In the genomic region with DNA sequence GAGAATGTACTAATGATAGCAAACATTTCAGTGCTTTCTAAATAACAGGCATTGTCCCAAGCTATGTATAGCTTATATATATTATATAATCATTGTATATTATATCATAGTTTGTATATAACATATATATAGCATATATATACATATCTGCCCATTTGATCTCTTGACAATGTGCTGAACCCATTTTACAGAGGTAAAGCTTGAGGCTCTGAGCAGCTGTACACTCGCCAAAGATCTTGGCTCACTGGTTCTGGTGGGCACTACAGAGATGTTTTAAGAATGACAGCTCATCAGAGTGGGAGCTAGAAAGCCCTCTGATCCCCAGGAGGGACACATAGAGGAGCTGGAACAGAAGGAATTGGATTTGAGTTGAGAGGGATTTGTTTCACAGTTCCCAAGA, we compare ENCODE assay signal across 21 cellular contexts.
DNase-seq lines count a peak whose midpoint lies in the region; ATAC-seq and TF ChIP-seq lines count a peak whose summit lies in the region.
"Had no signal": no experiment of that assay in that cellular context is flagged by ENCODE, and none has a peak within 500 bp of the region (broad histone marks: within the 10 kb centered on the region; RNA-seq: fewer than 3 reads in every experiment).

No MANE protein-coding gene starts in this region.

- BruUV-seq in IMR-90 (replicated peaks; lab: Mats Ljungman, UMichigan), result no TSS peak

- in situ Hi-C loops in IMR-90 (cut with MboI; ENCODE audit: low sequenced_read_pairs), result no loop called here
- in situ Hi-C loops in ACHN (cut with HindIII; ENCODE audit: low pct_ligation_motif_present, low pct_unique_long_range_greater_than_20kb, low sequenced_read_pairs), result no loop called here

- H3K36me3 Mint-ChIP-seq in chondrocyte (ENCODE audit: low read depth), result no peaks in the 10 kb centered on the region
- H3K36me3 Mint-ChIP-seq in naive thymus-derived CD4-positive, alpha-beta T cell, result peaks cover 0 to 2% (median 0%) of the 10 kb centered on the region in 5 donors

- H2BK120ac ChIP-seq in IMR-90 (ENCODE audit: low read depth, low read length), result no peak overlapping the region; the same call in 1 of the 2 replicates

- 89% methylated on average over 1 of the region's 1 CpG; no CpG with 5 or more reads in 1 of the 2 experiments for WGBS in IMR-90 (ENCODE audit: extremely low coverage in 2 of 2, insufficient read length in 1 of 2), 2 experiments

- TF ChIP-seq POLR2A in IMR-90 (IDR thresholded peaks at IDR 0.05; ENCODE audit: low read depth, low read length), result no peak

- no peak overlapping the region for H2AK5ac ChIP-seq in IMR-90 (ENCODE audit: low read depth, low read length)

- no peaks in the 10 kb centered on the region for H3K9me2 ChIP-seq in MM.1S (replicated peaks; ENCODE audit: insufficient read depth, low read length)

- H3K9ac ChIP-seq in IMR-90 (ENCODE audit: low read depth, low read length) (no peak overlapping the region), subcutaneous abdominal adipose tissue (ENCODE audit: low read length in 5 of 5) (peak overlapping the region in 1 of 5 donors; percentile 58), MM.1S (ENCODE audit: low read length) (no peak overlapping the region)

- H3K4ac ChIP-seq in IMR-90 (ENCODE audit: low read depth, low read length), result 0 out of 2 replicates have a peak overlapping the region, but pooled peaks have one; percentile 4

- POLR2A ChIA-PET in IMR-90 (lab: Charles Lee; ENCODE audit: unreplicated experiment), result no interaction called here
- POLR2A ChIA-PET in naive thymus-derived CD4-positive, alpha-beta T cell (lab: Charles Lee), result no interaction called here

- H3K27ac ChIP-seq in IMR-90 (ENCODE audit: insufficient read depth, low read length) (no peak overlapping the region), subcutaneous abdominal adipose tissue (ENCODE audit: low read depth, low read length) (peak overlapping the region; percentile 91), MM.1S (ENCODE audit: low read length) (no peak overlapping the region)
- H3K27ac ChIP-seq in naive thymus-derived CD4-positive, alpha-beta T cell (ENCODE audit: low read depth, low read length), result no peak overlapping the region
- H3K27ac ChIP-seq: epithelial cell of prostate, HL-60 had no signal

- H3K4me1 ChIP-seq in IMR-90 (ENCODE audit: control insufficient read depth, insufficient read depth, low read length) (peaks cover 49% of the 10 kb centered on the region), subcutaneous abdominal adipose tissue (ENCODE audit: control insufficient read depth in 5 of 5, insufficient read depth in 5 of 5, low read length in 5 of 5) (peaks cover 43 to 99% (median 96%) of the 10 kb centered on the region in 5 donors), MM.1S (ENCODE audit: low read length) (no peaks in the 10 kb centered on the region)
- no peaks in the 10 kb centered on the region for H3K4me1 ChIP-seq in naive thymus-derived CD4-positive, alpha-beta T cell (ENCODE audit: control insufficient read depth in 2 of 2, insufficient read depth in 2 of 2, low read length in 2 of 2)

- CTCF ChIA-PET in IMR-90 (lab: Yijun Ruan, JAX), result interaction anchor here (0.6 kb wide), 1 partner anchor 185 kb away, joined by 4 read pairs; no protein-coding TSS in a partner anchor
- CTCF ChIA-PET in naive thymus-derived CD4-positive, alpha-beta T cell (lab: Charles Lee), result no interaction called here

- TF ChIP-seq RAD21 in IMR-90 (IDR thresholded peaks at IDR 0.05; ENCODE audit: low read length), result no peak

- no peak overlapping the region for H3K4me3 ChIP-seq in IMR-90 (ENCODE audit: insufficient read depth, low read depth, low read length)
- H3K4me3 ChIP-seq in naive thymus-derived CD4-positive, alpha-beta T cell (ENCODE audit: low read length), result no peak overlapping the region
- H3K4me3 ChIP-seq in subcutaneous abdominal adipose tissue (ENCODE audit: low read depth in 1 of 5, low read length in 5 of 5), result no peak overlapping the region
- no peak overlapping the region for H3K4me3 ChIP-seq in MM.1S (ENCODE audit: low read length)
- H3K4me3 ChIP-seq: mucosa of descending colon, Peyer's patch had no signal

- H2BK15ac ChIP-seq in IMR-90 (ENCODE audit: low read depth, low read length), result no peak overlapping the region

- no peaks in the 10 kb centered on the region for H3F3A ChIP-seq in MM.1S (ENCODE audit: insufficient read depth, low read length)

- H3K79me2 ChIP-seq in MM.1S (ENCODE audit: low read length), result no peaks in the 10 kb centered on the region

- H2AFZ ChIP-seq in IMR-90 (replicated peaks; ENCODE audit: low read length, poor library complexity), result no peak overlapping the region
- no peak overlapping the region for H2AFZ ChIP-seq in MM.1S (ENCODE audit: low read length)

- H3K36me3 ChIP-seq in IMR-90 (ENCODE audit: control insufficient read depth, insufficient read depth, low read length) (no peaks in the 10 kb centered on the region), subcutaneous abdominal adipose tissue (ENCODE audit: control insufficient read depth in 5 of 5, insufficient read depth in 5 of 5, low read length in 5 of 5) (no peaks in the 10 kb centered on the region), MM.1S (replicated peaks; ENCODE audit: insufficient read depth, low read length) (no peaks in the 10 kb centered on the region)
- peaks cover 0 to 4% (median 0%) of the 10 kb centered on the region in 3 experiments for H3K36me3 ChIP-seq in naive thymus-derived CD4-positive, alpha-beta T cell (ENCODE audit: control insufficient read depth in 2 of 3, insufficient read depth in 3 of 3, low read length in 3 of 3)
- H3K36me3 ChIP-seq: Peyer's patch had no signal

- H3K27me3 Mint-ChIP-seq in chondrocyte (ENCODE audit: low read depth), result no peaks in the 10 kb centered on the region
- H3K27me3 Mint-ChIP-seq in naive thymus-derived CD4-positive, alpha-beta T cell, result peaks cover 0 to 21% (median 0%) of the 10 kb centered on the region in 5 donors

- no peak overlapping the region for H2BK5ac ChIP-seq in IMR-90 (ENCODE audit: low read depth, low read length, poor library complexity, severe bottlenecking)

- H4K8ac ChIP-seq in IMR-90 (ENCODE audit: low read depth in 2 of 2, low read length in 2 of 2), result no peak overlapping the region

- peaks cover 11 to 65% of the 10 kb centered on the region in 2 experiments for H3K79me1 ChIP-seq in IMR-90 (ENCODE audit: low read depth in 1 of 2, low read length in 2 of 2)

- H3K9me3 Mint-ChIP-seq in chondrocyte (ENCODE audit: low read depth), result no peaks in the 10 kb centered on the region
- H3K9me3 Mint-ChIP-seq in naive thymus-derived CD4-positive, alpha-beta T cell, result no peaks in the 10 kb centered on the region

- H4K5ac ChIP-seq in IMR-90 (ENCODE audit: low read depth, low read length), result no peak overlapping the region

- H3K27ac Mint-ChIP-seq in chondrocyte (ENCODE audit: unreplicated experiment), result peak overlapping the region; percentile 59
- H3K27ac Mint-ChIP-seq in naive thymus-derived CD4-positive, alpha-beta T cell, result peak overlapping the region in 8 of 9 donors; percentile 6 to 89 (median 60)
- H3K27ac Mint-ChIP-seq: activated CD8-positive, alpha-beta T cell treated with anti-CD3 and anti-CD28 coated beads, Interleukin-2, amount 10 ng/mL, durations not matched to agents 7 days and 5 days had no signal

- H3K4me1 Mint-ChIP-seq in chondrocyte (ENCODE audit: low read depth), result peaks cover 94% of the 10 kb centered on the region
- H3K4me1 Mint-ChIP-seq in naive thymus-derived CD4-positive, alpha-beta T cell, result peaks cover 3 to 51% (median 19%) of the 10 kb centered on the region in 7 donors

- no peak overlapping the region for H3K56ac ChIP-seq in IMR-90 (ENCODE audit: extremely low read depth, insufficient read depth, low read length)

- dilution Hi-C loops in IMR-90 (cut with HindIII; ENCODE audit: low sequenced_read_pairs, unreplicated experiment), result no loop called here

- H3K4me3 Mint-ChIP-seq in chondrocyte (ENCODE audit: unreplicated experiment), result no peak overlapping the region
- no peak overlapping the region for H3K4me3 Mint-ChIP-seq in naive thymus-derived CD4-positive, alpha-beta T cell
- H3K4me3 Mint-ChIP-seq: activated CD8-positive, alpha-beta T cell treated with anti-CD3 and anti-CD28 coated beads, Interleukin-2, amount 10 ng/mL, durations not matched to agents 7 days and 5 days had no signal

- no peak overlapping the region for H2BK20ac ChIP-seq in IMR-90 (ENCODE audit: low read depth, low read length)

- TF ChIP-seq CTCF in IMR-90 (conservative IDR thresholded peaks at IDR 0.05; ENCODE audit: low read depth, low read length) (no peak), chondrocyte (IDR thresholded peaks at IDR 0.05) (no peak), MM.1S (IDR thresholded peaks at IDR 0.05; ENCODE audit: low read length) (no peak)

- H3K9me1 ChIP-seq in IMR-90 (ENCODE audit: insufficient read depth, low read length), result peaks cover 55% of the 10 kb centered on the region

- no peaks in the 10 kb centered on the region for H3K27me3 ChIP-seq in IMR-90 (ENCODE audit: control insufficient read depth, insufficient read depth, low read length)
- H3K27me3 ChIP-seq in naive thymus-derived CD4-positive, alpha-beta T cell (ENCODE audit: control insufficient read depth in 2 of 2, insufficient read depth in 2 of 2, low read length in 2 of 2), result no peaks in the 10 kb centered on the region
- H3K27me3 ChIP-seq in subcutaneous abdominal adipose tissue (ENCODE audit: control insufficient read depth in 5 of 5, insufficient read depth in 4 of 5, low read length in 5 of 5), result no peaks in the 10 kb centered on the region
- H3K27me3 ChIP-seq in MM.1S (replicated peaks; ENCODE audit: insufficient read depth, low read length), result no peaks in the 10 kb centered on the region
- H3K27me3 ChIP-seq: Peyer's patch had no signal

- DNase-seq in IMR-90 (no peak), chondrocyte (ENCODE audit: low spot score) (no peak), ACHN (no peak), MM.1S (no peak), LoVo (ENCODE audit: low spot score) (no peak)
- DNase-seq in naive thymus-derived CD4-positive, alpha-beta T cell, result no peak
- DNase-seq: activated CD4-positive, CD25-positive, alpha-beta regulatory T cell; activated CD8-positive, alpha-beta T cell treated with anti-CD3 and anti-CD28 coated beads, Interleukin-2, amount 10 ng/mL, durations not matched to agents 7 days and 5 days; activated naive CD4-positive, alpha-beta T cell treated with anti-CD3 and anti-CD28 coated beads, Interleukin-2, amount 50 U/mL, for 16 hours; activated T-cell treated with anti-CD3 and anti-CD28 coated beads, Interleukin-2, amount 50 U/mL, for 48 hours; DND-41; foreskin melanocyte; mucosa of descending colon; NCI-H187 treated with DMSO at 0.1 percent for 48 hours; NCI-H226; NK-92 treated with Interleukin-12 subunit alpha and Interleukin-12 subunit beta, amount 100 ng/mL, for 24 hours; occipital lobe; Peyer's patch had no signal

- 0 out of 2 replicates have a peak overlapping the region, but pooled peaks have one; percentile 31 for H3K14ac ChIP-seq in IMR-90 (replicated peaks; ENCODE audit: low read depth, low read length)

- peaks cover 14% of the 10 kb centered on the region; the same call in 1 of the 2 replicates for H4K20me1 ChIP-seq in IMR-90 (ENCODE audit: insufficient read depth, low read length)
- no peaks in the 10 kb centered on the region for H4K20me1 ChIP-seq in MM.1S (ENCODE audit: insufficient read depth, low read length)

- H4K91ac ChIP-seq in IMR-90 (ENCODE audit: insufficient read depth, low read depth, low read length), result no peak overlapping the region; the same call in 1 of the 2 replicates

- H2AK9ac ChIP-seq in IMR-90 (replicated peaks; ENCODE audit: low read depth, low read length, poor library complexity), result no peak overlapping the region

- H3K23ac ChIP-seq in IMR-90 (ENCODE audit: low read depth, low read length), result no peak overlapping the region

- H3K9me3 ChIP-seq in IMR-90 (ENCODE audit: control insufficient read depth, insufficient read depth, low read length), result no peaks in the 10 kb centered on the region
- H3K9me3 ChIP-seq in naive thymus-derived CD4-positive, alpha-beta T cell (ENCODE audit: control insufficient read depth in 2 of 3, low read length in 3 of 3), result no peaks in the 10 kb centered on the region
- no peaks in the 10 kb centered on the region for H3K9me3 ChIP-seq in subcutaneous abdominal adipose tissue (ENCODE audit: control insufficient read depth in 5 of 5, low read length in 5 of 5)
- no peaks in the 10 kb centered on the region for H3K9me3 ChIP-seq in MM.1S (replicated peaks; ENCODE audit: insufficient read depth, low read length)
- H3K9me3 ChIP-seq: mucosa of descending colon, Peyer's patch had no signal

- H3K4me2 ChIP-seq in IMR-90 (ENCODE audit: low read depth, low read length) (no peak overlapping the region), MM.1S (ENCODE audit: low read depth, low read length) (no peak overlapping the region)

- intact Hi-C loops in IMR-90 (cut with micrococcal nuclease), result loop anchor here (10.0 kb wide), 1 partner anchor 48 kb away; no protein-coding TSS in a partner anchor
- intact Hi-C loops in naive thymus-derived CD4-positive, alpha-beta T cell (cut with micrococcal nuclease), result no loop called here

- no peak overlapping the region for H3K18ac ChIP-seq in IMR-90 (ENCODE audit: low read depth, low read length)

- ATAC-seq in IMR-90 (ENCODE audit: low read depth), result no peak
- ATAC-seq in naive thymus-derived CD4-positive, alpha-beta T cell, result no peak
- ATAC-seq: activated CD8-positive, alpha-beta T cell treated with anti-CD3 and anti-CD28 coated beads, Interleukin-2, amount 10 ng/mL, durations not matched to agents 7 days and 5 days; mucosa of descending colon had no signal
